Comparison of ENCODE assay signal across 40 cellular contexts in the genomic region with DNA sequence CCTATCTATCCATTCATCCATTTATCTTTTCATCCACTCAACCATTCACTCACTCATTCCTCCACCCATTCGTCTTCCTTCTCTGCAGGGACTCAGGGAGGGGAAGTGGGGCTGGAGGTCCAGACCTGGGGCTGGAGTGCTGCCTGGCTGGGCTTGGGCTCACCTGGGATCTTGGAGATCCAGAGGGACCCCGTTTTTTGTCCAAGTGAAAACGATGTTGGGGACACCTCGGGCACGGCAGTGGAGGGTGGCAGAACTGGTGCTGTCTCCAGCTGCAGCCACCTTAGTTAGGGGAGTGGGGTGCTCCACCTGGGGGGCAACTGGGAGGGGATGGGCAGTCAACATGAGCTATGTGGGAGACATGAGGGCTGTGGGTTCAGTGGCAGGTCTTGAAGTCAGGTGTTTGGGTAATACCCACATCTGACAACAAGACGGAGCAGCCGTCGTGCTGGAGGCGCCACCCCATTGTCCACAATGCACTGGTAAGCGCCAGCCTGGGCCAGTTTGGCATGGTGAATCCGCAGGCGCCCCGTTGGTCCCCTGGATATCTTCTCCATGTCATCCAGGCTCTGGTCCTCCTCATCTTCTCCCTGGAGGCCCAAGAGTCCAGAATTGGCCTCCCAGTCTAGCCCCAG. TPM values are rescaled to one million over a fixed set of nuclear protein-coding genes. Genes with fewer than 3 reads are reported as not detected.
"Had no signal": no experiment of that assay in that cellular context is flagged by ENCODE, and none has a peak within 500 bp of the region (broad histone marks: within the 10 kb centered on the region; RNA-seq: fewer than 3 reads in every experiment).

No MANE protein-coding gene starts in this region.

- H3K27ac ChIP-seq: KMS-11 had no signal

- H3K4me2 ChIP-seq: KMS-11 had no signal

- H3K9ac ChIP-seq: KMS-11 had no signal

- H3K36me3 ChIP-seq: MG63 had no signal

- H3K4me3 ChIP-seq: MG63 had no signal

- DNase-seq: Karpas-422, Kasumi-1, KG1, MG63, MM.1S, MV-4-11, NCI-H1048, NCI-H1092, NCI-H1092 treated with DMSO at 0.1 percent for 48 hours, NCI-H1105, NCI-H1105 treated with DMSO at 0.1 percent for 48 hours, NCI-H1417, NCI-H1417 treated with DMSO at 0.1 percent for 48 hours, NCI-H1436, NCI-H1436 treated with DMSO at 0.1 percent for 48 hours, NCI-H146, NCI-H1694, NCI-H1694 treated with DMSO at 0.1 percent for 48 hours, NCI-H187, NCI-H187 treated with DMSO at 0.1 percent for 48 hours, NCI-H1930, NCI-H2029, NCI-H2029 treated with DMSO at 0.1 percent for 48 hours, NCI-H2081, NCI-H2081 treated with DMSO at 0.1 percent for 48 hours, NCI-H2107, NCI-H2171, NCI-H2171 treated with DMSO at 0.1 percent for 48 hours, NCI-H2227 treated with DMSO at 0.1 percent for 48 hours, NCI-H226, NCI-H345, NCI-H446, NCI-H446 treated with DMSO at 0.1 percent for 48 hours, NCI-H510A, NCI-H510A treated with DMSO at 0.1 percent for 48 hours had no signal

RNA-seq across cellular contexts. Expression of gene NPHS1, which starts 10.2 kb away (rescaled TPM):
- total RNA-seq: LHCN-M2, M059J, MCF 10A, NCI-H460 had no signal

RNA-seq across cellular contexts. Expression of gene KIRREL2, which starts 14.6 kb away (rescaled TPM):
- total RNA-seq: LHCN-M2, MCF 10A had no signal

RNA-seq across cellular contexts. Expression of gene PRODH2, which starts 29.4 kb away (rescaled TPM):
- total RNA-seq: LHCN-M2, M059J, MCF 10A, NCI-H460 had no signal
